8 cellular contexts compared by ENCODE assay signal in the genomic region with DNA sequence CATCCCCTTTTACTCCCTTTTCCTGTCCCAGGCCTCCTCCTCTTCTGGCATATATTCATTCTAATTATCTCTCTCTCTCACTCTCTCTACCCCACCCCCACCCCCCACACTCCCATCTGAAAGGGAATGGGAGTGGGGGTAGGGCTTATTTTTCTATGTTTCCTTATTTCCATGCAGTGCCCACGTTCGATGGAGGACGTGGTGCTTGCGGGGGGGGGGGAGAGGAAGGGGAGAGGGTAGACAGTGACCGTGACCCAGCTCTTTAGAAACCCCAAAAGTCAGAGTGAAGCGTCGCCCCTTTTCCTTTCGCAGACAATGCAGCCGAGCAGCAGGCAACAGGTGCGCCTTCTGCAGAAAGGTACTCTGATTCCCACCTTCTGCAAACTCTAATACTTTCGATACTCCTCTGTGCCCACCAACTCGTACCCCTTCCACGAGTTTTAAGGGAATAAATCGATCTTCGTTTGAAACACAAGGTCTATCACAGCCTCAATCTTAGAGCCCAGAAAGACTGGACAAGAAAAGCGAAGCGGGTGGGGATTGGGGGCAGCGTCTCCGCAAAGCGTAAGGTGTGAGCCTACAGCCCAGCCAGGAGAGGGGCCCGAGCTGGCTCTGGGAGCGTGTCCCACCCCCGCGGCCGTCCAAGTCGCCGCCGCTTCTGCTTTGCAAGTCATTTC. TPM values are rescaled to one million over a fixed set of nuclear protein-coding genes. Genes with fewer than 3 reads are reported as not detected.
A peak's percentile ranks its signal among the peaks of the same experiment; 100 is the strongest.
DNase-seq lines count a peak whose midpoint lies in the region; ATAC-seq and TF ChIP-seq lines count a peak whose summit lies in the region.

No MANE protein-coding gene starts in this region.

- H3K36me3 ChIP-seq in MM.1S (replicated peaks; ENCODE audit: insufficient read depth, low read length) = no peaks in the 10 kb centered on the region

- no peaks in the 10 kb centered on the region for H3K9me2 ChIP-seq in MM.1S (replicated peaks; ENCODE audit: insufficient read depth, low read length)

- H3K9me3 ChIP-seq in MM.1S (replicated peaks; ENCODE audit: insufficient read depth, low read length) = no peaks in the 10 kb centered on the region

- TF ChIP-seq CTCF in MM.1S (IDR thresholded peaks at IDR 0.05; ENCODE audit: low read length) = no peak

- H3K27ac ChIP-seq in MM.1S (ENCODE audit: low read length) (peak overlapping the region; percentile 93), adipose tissue (ENCODE audit: low read depth, low read length) (peak overlapping the region; percentile 82)

- H3K4me3 Mint-ChIP-seq in immature natural killer cell = peak overlapping the region; percentile 96 to 99 (median 99)

- H3K4me1 Mint-ChIP-seq in immature natural killer cell = peaks cover 51 to 64% of the 10 kb centered on the region in 2 donors

- no peaks in the 10 kb centered on the region for H3K79me2 ChIP-seq in MM.1S (ENCODE audit: low read length)

- peak overlapping the region; percentile 96 to 100 (median 98) for H3K27ac Mint-ChIP-seq in immature natural killer cell

- H3K36me3 Mint-ChIP-seq in immature natural killer cell = peaks cover 8 to 12% (median 10%) of the 10 kb centered on the region in 3 donors

- H2AFZ ChIP-seq in MM.1S (ENCODE audit: low read length) = peak overlapping the region; percentile 37; the same call in 1 of the 2 replicates

- peak overlapping the region; percentile 76 for H3K4me3 ChIP-seq in MM.1S (ENCODE audit: low read length)

- peak; percentile 24 for ATAC-seq in GM21723 (IDR thresholded peaks at IDR 0.05; ENCODE audit: unreplicated experiment)

- H3K27me3 ChIP-seq in MM.1S (replicated peaks; ENCODE audit: insufficient read depth, low read length) = no peaks in the 10 kb centered on the region

- peak overlapping the region; percentile 90 for H3K4me2 ChIP-seq in MM.1S (ENCODE audit: low read depth, low read length)

- H3K4me1 ChIP-seq in MM.1S (ENCODE audit: low read length) = peaks cover 5% of the 10 kb centered on the region

- peak overlapping the region; percentile 97 for H3K9ac ChIP-seq in MM.1S (ENCODE audit: low read length)

- 0% methylated on average over 26 to 28 of the region's 28 CpGs for WGBS in adipose tissue, 3 donors

- peaks cover 18% of the 10 kb centered on the region for H3F3A ChIP-seq in MM.1S (ENCODE audit: insufficient read depth, low read length)

- H4K20me1 ChIP-seq in MM.1S (ENCODE audit: insufficient read depth, low read length) = no peaks in the 10 kb centered on the region

- H3K9me3 Mint-ChIP-seq in immature natural killer cell = peaks cover 0 to 8% (median 2%) of the 10 kb centered on the region in 6 donors

- peaks cover 61 to 73% (median 67%) of the 10 kb centered on the region in 3 donors for H3K27me3 Mint-ChIP-seq in immature natural killer cell (ENCODE audit: low read depth in 3 of 3)

- DNase-seq in NCI-H1694 (lab: John Stamatoyannopoulos, UW) = peak; percentile 24
- no peak for DNase-seq in NCI-H1694 treated with DMSO at 0.1 percent for 48 hours (lab: John Stamatoyannopoulos, UW)
- peak; percentile 40 for DNase-seq in MM.1S
- no peak for DNase-seq in immature natural killer cell
- DNase-seq in stimulated activated naive CD4-positive, alpha-beta T cell treated with Interleukin-2 at 50 U/mL for 16 hours (lab: John Stamatoyannopoulos, UW) = peak; percentile 53
- DNase-seq in GOT3 (lab: John Stamatoyannopoulos, UW) = no peak

RNA-seq across cellular contexts. Expression of a gene that starts 0.9 kb away (rescaled TPM):
- polyA plus RNA-seq in adipose tissue = 10 to 100 TPM in 2 of 3 donors, 1 to 10 TPM in 1; 4.0 to 93.8 (median 13.1) TPM
- polyA plus RNA-seq in immature natural killer cell = 10 to 100 TPM; 21.0 to 46.7 (median 21.7) TPM

Comparison
In these comparisons a context has a peak if more than half of its experiments do, and no peak if none do; other contexts are left out.
1. DNase-seq: peak in NCI-H1694 (single experiment), MM.1S (single experiment) and stimulated activated naive CD4-positive, alpha-beta T cell treated with Interleukin-2 at 50 U/mL for 16 hours (single experiment); none in NCI-H1694 treated with DMSO at 0.1 percent for 48 hours (single experiment), immature natural killer cell (0 of 3) and GOT3 (single experiment).